ENCODE assay signal across 7 cellular contexts in genomic region chr9:111890867-111891266, GRCh38. TPM values are rescaled to one million over a fixed set of nuclear protein-coding genes. Genes with fewer than 3 reads are reported as not detected.
DNase-seq lines count a peak whose midpoint lies in the region; ATAC-seq, FAIRE-seq and TF ChIP-seq lines count a peak whose summit lies in the region.
"Not testable (repeated sequence)": the region's sequence is repeated elsewhere in the genome, so short reads cannot be mapped to it uniquely, and the experiment has no call there.

No MANE protein-coding gene starts in this region.

- not testable (repeated sequence) for H4K20me1 ChIP-seq in OCI-LY1 (ENCODE audit: insufficient read depth, low read length); SU-DHL-6 (ENCODE audit: low read depth, low read length); K562 (replicated peaks; ENCODE audit: control insufficient read depth, insufficient read depth, low read length)

- in situ Hi-C loops in K562 (cut with MboI): not testable (repeated sequence)

- WGBS in K562 (ENCODE audit: insufficient coverage, low coverage, missing lambda C conversion rate): 25% methylated on average over 1 of the region's 3 CpGs

- CTCF ChIA-PET in K562 (lab: Yijun Ruan, JAX; ENCODE audit: low intra/inter-chr PET ratio): not testable (repeated sequence)

- not testable (repeated sequence) for TF ChIP-seq EP300 in K562 (IDR thresholded peaks at IDR 0.05; ENCODE audit: low read length)

- peak overlapping the region; percentile 81 for H3K27ac ChIP-seq in 22Rv1
- H3K27ac ChIP-seq in OCI-LY1 (ENCODE audit: low read depth, low read length, poor library complexity, severe bottlenecking): peak overlapping the region; percentile 76
- H3K27ac ChIP-seq in SU-DHL-6 (ENCODE audit: low read depth, low read length): peak overlapping the region; percentile 63
- not testable (repeated sequence) for H3K27ac ChIP-seq in K562 (ENCODE audit: extremely low read depth, low read depth, low read length)
- peak overlapping the region; percentile 43 to 47 for H3K27ac ChIP-seq in mucosa of rectum (ENCODE audit: low read depth in 2 of 2, low read length in 2 of 2)

- DNase-seq in DMS53 (lab: John Stamatoyannopoulos, UW) (peak; percentile 44), NCI-H524 (lab: John Stamatoyannopoulos, UW) (peak; percentile 58 to 72)
- DNase-seq in K562 (ENCODE audit: extremely low read depth in 1 of 4, low spot score in 3 of 4): not testable (repeated sequence)

- H3K4me1 ChIP-seq in OCI-LY1 (ENCODE audit: insufficient read depth, low read length, severe bottlenecking) (peaks cover 35% of the 10 kb centered on the region), mucosa of rectum (ENCODE audit: control insufficient read depth in 2 of 2, insufficient read depth in 2 of 2, low read length in 2 of 2) (peaks cover 3 to 14% of the 10 kb centered on the region in 2 donors)
- not testable (repeated sequence) for H3K4me1 ChIP-seq in K562 (replicated peaks in 1 of 2; ENCODE audit: control insufficient read depth in 2 of 2, insufficient read depth in 2 of 2, low read length in 2 of 2)

- POLR2A ChIA-PET in K562 (lab: Yijun Ruan, JAX): interaction anchor here (0.6 to 1.5 kb wide), 3 partner anchors 9 to 61 kb away, joined by 3 to 4 read pairs (median 4); no protein-coding TSS in a partner anchor

- not testable (repeated sequence) for H2AFZ ChIP-seq in OCI-LY1 (ENCODE audit: low read length); SU-DHL-6 (ENCODE audit: low read depth, low read length, severe bottlenecking)
- H2AFZ ChIP-seq in K562 (ENCODE audit: low read depth, low read length): 0 out of 2 replicates have a peak overlapping the region, but pooled peaks have one; percentile 14

- H3K4me3 ChIP-seq in OCI-LY1 (ENCODE audit: low read depth, low read length, poor library complexity, severe bottlenecking); SU-DHL-6 (ENCODE audit: insufficient read depth, low read length, poor library complexity, severe bottlenecking); K562; mucosa of rectum (ENCODE audit: low read length in 2 of 2): not testable (repeated sequence)

- TF ChIP-seq POLR2A in K562 (conservative IDR thresholded peaks at IDR 0.05): not testable (repeated sequence)

- H3K36me3 ChIP-seq in OCI-LY1 (ENCODE audit: insufficient read depth, low read length); SU-DHL-6 (ENCODE audit: low read length); K562 (ENCODE audit: control insufficient read depth, insufficient read depth, low read length); mucosa of rectum (ENCODE audit: control insufficient read depth in 2 of 2, insufficient read depth in 2 of 2, low read length in 2 of 2): not testable (repeated sequence)

- intact Hi-C loops in K562 (cut with micrococcal nuclease): loop anchor here (10.0 kb wide), 1 partner anchor 444 kb away; the partner anchor contains the start of gene PTBP3

- not testable (repeated sequence) for ATAC-seq in K562

- H3K9me3 ChIP-seq in OCI-LY1 (ENCODE audit: low read length); SU-DHL-6 (ENCODE audit: insufficient read depth, low read length); K562 (replicated peaks; ENCODE audit: control insufficient read depth, insufficient read depth, low read depth, low read length); mucosa of rectum (ENCODE audit: control insufficient read depth in 2 of 2, low read length in 2 of 2): not testable (repeated sequence)

- H3K4me2 ChIP-seq in OCI-LY1 (ENCODE audit: low read length); K562 (ENCODE audit: insufficient read depth, low read length): not testable (repeated sequence)
- peak overlapping the region; percentile 26 for H3K4me2 ChIP-seq in SU-DHL-6 (ENCODE audit: low read depth, low read length, poor library complexity, severe bottlenecking)

- not testable (repeated sequence) for H3K79me2 ChIP-seq in OCI-LY1 (ENCODE audit: insufficient read depth, low read length); SU-DHL-6 (ENCODE audit: insufficient read depth, low read length); K562 (ENCODE audit: control insufficient read depth, insufficient read depth, low read length)

- BruUV-seq in K562 (replicated peaks; lab: Mats Ljungman, UMichigan): not testable (repeated sequence)

- H3K9ac ChIP-seq in OCI-LY1 (ENCODE audit: low read length); SU-DHL-6 (ENCODE audit: low read length); K562 (ENCODE audit: insufficient read depth in 1 of 2, low read depth in 2 of 2, low read length in 2 of 2); mucosa of rectum (ENCODE audit: low read depth in 1 of 2, low read length in 2 of 2): not testable (repeated sequence)

- not testable (repeated sequence) for H3F3A ChIP-seq in OCI-LY1 (ENCODE audit: insufficient read depth, low read length)
- peaks cover 41% of the 10 kb centered on the region for H3F3A ChIP-seq in SU-DHL-6 (ENCODE audit: insufficient read depth)

- H3K9me2 ChIP-seq in OCI-LY1 (ENCODE audit: low read depth, low read length); SU-DHL-6 (replicated peaks; ENCODE audit: insufficient read depth, low read length): not testable (repeated sequence)

- TF ChIP-seq RAD21 in K562 (CRISPR knock-in tag; conservative IDR thresholded peaks at IDR 0.05 in 1 of 2, IDR thresholded peaks at IDR 0.05 in 1 of 2): not testable (repeated sequence)

- not testable (repeated sequence) for H3K27me3 ChIP-seq in OCI-LY1 (ENCODE audit: insufficient read depth, low read length); SU-DHL-6 (ENCODE audit: low read length); K562 (ENCODE audit: control insufficient read depth in 2 of 2, insufficient read depth in 2 of 2, low read length in 2 of 2); mucosa of rectum (ENCODE audit: control insufficient read depth in 2 of 2, insufficient read depth in 2 of 2, low read length in 2 of 2)

- FAIRE-seq in K562 (lab: Jason Lieb, UNC): not testable (repeated sequence)

- not testable (repeated sequence) for TF ChIP-seq CTCF in 22Rv1 (IDR thresholded peaks at IDR 0.05); OCI-LY1 (IDR thresholded peaks at IDR 0.05; ENCODE audit: low read length); SU-DHL-6 (IDR thresholded peaks at IDR 0.05; ENCODE audit: insufficient read depth, low read length, poor library complexity, severe bottlenecking); K562 (IDR thresholded peaks at IDR 0.05 in 2 of 3, conservative IDR thresholded peaks at IDR 0.05 in 1 of 3; ENCODE audit: insufficient read depth in 2 of 3, low read depth in 1 of 3, low read length in 3 of 3)

- H3K9me1 ChIP-seq in K562 (ENCODE audit: control insufficient read depth, insufficient read depth, low read length): not testable (repeated sequence)

RNA-seq across cellular contexts. Expression of gene UGCG, which starts 5.7 kb away (rescaled TPM):
- total RNA-seq in K562 (2011; cell fraction: chromatin; rRNA removed; ENCODE audit: low replicate concordance): 44.9 and 109 TPM in 2 replicates
- 33.4 and 39.1 TPM in 2 replicates for total RNA-seq in K562 (2011; cell fraction: nucleolus; rRNA removed)
- 72.1 and 87.3 TPM in 2 replicates for total RNA-seq in K562 (2011; cell fraction: nucleoplasm; rRNA removed)
- 21.6 and 22.2 TPM in 2 replicates for total RNA-seq in K562 (2014; rRNA removed)
- 37.9 and 44.3 TPM in 2 replicates for total RNA-seq in K562 (2014; rRNA removed; fragmentation: Illumina TruSeq; extraction: Trizol)
- total RNA-seq in K562 (2015; rRNA removed; fragmentation: Illumina TruSeq; extraction: Trizol): 26.2 and 26.6 TPM in 2 replicates
- 29.5 and 30.2 TPM in 2 replicates for total RNA-seq in K562 (2021)
- polyA plus RNA-seq in K562 (2011; rRNA removed): 31.3 and 40.3 TPM in 2 replicates
- polyA plus RNA-seq in K562 (2011; cell fraction: cytosol; rRNA removed): 8.2 and 17.8 TPM in 2 replicates
- 15.1 and 24.8 TPM in 2 replicates for polyA plus RNA-seq in K562 (2011; cell fraction: nucleus; rRNA removed)
- 10.1 and 14.4 TPM in 2 replicates for polyA plus RNA-seq in K562 (2012)
- 18.6 and 20.0 TPM in 2 replicates for polyA plus RNA-seq in K562 (2014; fragmentation: Illumina TruSeq; extraction: Trizol)
- polyA plus RNA-seq in K562 (2014; fragmentation: Nextera tagmentation; extraction: Ambion mirVana): 10 to 100 TPM; 29.2 to 31.9 TPM
- 20.8 and 24.3 TPM in 2 replicates for polyA plus RNA-seq in K562 (2014; rRNA removed)
- 55.0 and 55.6 TPM in 2 replicates for polyA minus RNA-seq in K562 (2011; rRNA and poly(A)+ RNA removed)
- 35.7 and 38.8 TPM in 2 replicates for polyA minus RNA-seq in K562 (2011; cell fraction: cytosol; rRNA and poly(A)+ RNA removed)
- 20.1 and 44.8 TPM in 2 replicates for polyA minus RNA-seq in K562 (2011; cell fraction: nucleus; rRNA and poly(A)+ RNA removed)
